Comparison of ENCODE assay signal across 7 cellular contexts in genomic region chr5:36489505-36489904, GRCh38.
"Had no signal": no experiment of that assay in that cellular context is flagged by ENCODE, and none has a peak within 500 bp of the region (broad histone marks: within the 10 kb centered on the region; RNA-seq: fewer than 3 reads in every experiment).

No MANE protein-coding gene starts in this region.

- H3K27ac ChIP-seq: GM23248 had no signal

- DNase-seq: GM23248, GOT3, H9, HCEC 1CT, IMR-90, KG1 had no signal

- H3K4me3 ChIP-seq: GM23248, K562 had no signal
